10 cellular contexts compared by ENCODE assay signal in the genomic region with DNA sequence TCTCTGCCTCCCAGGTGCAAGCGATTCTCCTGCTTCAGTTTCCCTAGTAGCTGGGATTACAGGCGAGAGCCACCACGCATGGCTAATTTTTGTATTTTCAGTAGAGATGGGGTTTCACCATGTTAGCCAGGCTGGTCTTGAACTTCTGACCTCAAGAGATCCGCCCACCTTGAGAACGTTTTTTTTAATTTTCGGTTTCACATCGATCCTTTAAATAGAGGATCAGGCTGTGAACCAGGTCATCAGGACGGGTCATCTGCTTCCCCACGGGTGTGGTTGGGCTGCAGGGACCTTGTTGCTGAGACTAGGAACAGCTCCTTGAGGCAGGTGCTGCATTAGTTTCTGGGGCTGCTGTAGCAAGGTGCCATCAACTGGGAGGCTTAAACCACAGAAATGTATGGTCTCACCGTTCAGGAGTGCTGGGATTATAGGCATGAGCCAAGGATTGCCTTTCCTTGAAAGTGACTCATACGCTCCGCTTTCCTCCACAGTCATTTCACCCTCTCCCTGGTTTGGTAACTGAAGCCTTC. TPM values are rescaled to one million over a fixed set of nuclear protein-coding genes. Genes with fewer than 3 reads are reported as not detected.
DNase-seq lines count a peak whose midpoint lies in the region; ATAC-seq and TF ChIP-seq lines count a peak whose summit lies in the region.
"Had no signal": no experiment of that assay in that cellular context is flagged by ENCODE, and none has a peak within 500 bp of the region (broad histone marks: within the 10 kb centered on the region; RNA-seq: fewer than 3 reads in every experiment).

No MANE protein-coding gene starts in this region.

- TF ChIP-seq CTCF in AG10803 (conservative IDR thresholded peaks at IDR 0.05; ENCODE audit: low read length): no peak

- no peak overlapping the region for H3K4me3 ChIP-seq in AG10803 (ENCODE audit: low read length)
- H3K4me3 ChIP-seq: ascending aorta had no signal

- no peak overlapping the region for H3K27ac ChIP-seq in epithelial cell of prostate
- H3K27ac ChIP-seq: ascending aorta had no signal

- DNase-seq in AG10803 (ENCODE audit: low read depth): peak; percentile 38
- DNase-seq in epithelial cell of prostate (ENCODE audit: low read depth, low spot score): peak; percentile 37
- no peak for DNase-seq in NCI-H524 treated with DMSO at 0.1 percent for 48 hours (lab: John Stamatoyannopoulos, UW)
- DNase-seq in posterior vena cava (ENCODE audit: low spot score): no peak
- DNase-seq in GM19238 (ENCODE audit: insufficient read length, low spot score): no peak
- no peak for DNase-seq in erythroblast (lab: John Stamatoyannopoulos, UW)

- TF ChIP-seq POLR2A in erythroblast (IDR thresholded peaks at IDR 0.05; ENCODE audit: low read length): no peak

- ATAC-seq in GM21381 (IDR thresholded peaks at IDR 0.05; ENCODE audit: unreplicated experiment) (peak; percentile 70), HG03575 (IDR thresholded peaks at IDR 0.05; ENCODE audit: extremely low read depth, insufficient number of reproducible peaks, low FRiP score, unreplicated experiment) (peak; percentile 56)
- ATAC-seq: right cardiac atrium had no signal

- intact Hi-C loops in posterior vena cava (cut with DNase I): no loop called here

RNA-seq across cellular contexts. Expression of a gene that starts 7.9 kb away (rescaled TPM):
- total RNA-seq in posterior vena cava: 1 to 10 TPM; 5.9 to 6.3 TPM

RNA-seq across cellular contexts. Expression of a gene that starts 24.1 kb away (rescaled TPM):
- total RNA-seq in posterior vena cava: 10 to 100 TPM; 32.3 to 54.2 TPM

RNA-seq across cellular contexts. Expression of a gene that starts 30.0 kb away (rescaled TPM):
- 10 to 100 TPM; 14.7 to 16.4 TPM for total RNA-seq in posterior vena cava

RNA-seq across cellular contexts. Expression of a gene that starts 55.9 kb away (rescaled TPM):
- 1 to 10 TPM; 8.8 to 9.6 TPM for total RNA-seq in posterior vena cava

Comparison
In these comparisons a context has a peak if more than half of its experiments do, and no peak if none do; other contexts are left out.
1. DNase-seq: peak in AG10803 (single experiment) and epithelial cell of prostate (single experiment); none in NCI-H524 treated with DMSO at 0.1 percent for 48 hours (single experiment), posterior vena cava (single experiment), GM19238 (single experiment) and erythroblast (0 of 2).